Comparison of ENCODE assay signal across 8 cellular contexts in genomic region chr19:18589380-18590272, GRCh38. TPM values are rescaled to one million over a fixed set of nuclear protein-coding genes. Genes with fewer than 3 reads are reported as not detected.
DNase-seq lines count a peak whose midpoint lies in the region; ATAC-seq and TF ChIP-seq lines count a peak whose summit lies in the region.

No MANE protein-coding gene starts in this region.

- H2BK12ac ChIP-seq in neuronal stem cell (ENCODE audit: low read length): peak overlapping the region; percentile 46

- H4K91ac ChIP-seq in neuronal stem cell (ENCODE audit: low read depth, low read length, poor library complexity): no peak overlapping the region

- no peak overlapping the region for H3K4ac ChIP-seq in neuronal stem cell (ENCODE audit: low read length)

- peak overlapping the region; percentile 78 for H2BK5ac ChIP-seq in neuronal stem cell (ENCODE audit: low read length)

- no CpG with 5 or more reads among the region's 52 CpGs for WGBS in neuronal stem cell (ENCODE audit: extremely low coverage in 2 of 2, insufficient read length in 2 of 2, insufficient replicate concordance in 1 of 2), 2 donors

- H3K18ac ChIP-seq in neuronal stem cell (ENCODE audit: low read length): peak overlapping the region; percentile 98

- no peak overlapping the region for H2BK120ac ChIP-seq in neuronal stem cell (ENCODE audit: low read depth, low read length)

- H3K27ac Mint-ChIP-seq in CD8-positive, alpha-beta T cell: peak overlapping the region; percentile 92

- H3K4me3 Mint-ChIP-seq in CD8-positive, alpha-beta T cell: peak overlapping the region; percentile 93

- H3K9ac ChIP-seq in OCI-LY3 (ENCODE audit: low read length): peak overlapping the region; percentile 92
- peak overlapping the region; percentile 92 for H3K9ac ChIP-seq in neuronal stem cell (ENCODE audit: low read depth, low read length, poor library complexity)

- H3K4me3 ChIP-seq in CD8-positive, alpha-beta T cell (ENCODE audit: low read depth, low read length): peak overlapping the region; percentile 83
- H3K4me3 ChIP-seq in OCI-LY3 (ENCODE audit: low read length) (peak overlapping the region; percentile 86), neuronal stem cell (ENCODE audit: low read length in 2 of 2) (peak overlapping the region; percentile 84 to 92), uterus (peak overlapping the region; percentile 48 to 84)

- H3K14ac ChIP-seq in neuronal stem cell (ENCODE audit: low read length): peak overlapping the region; percentile 94

- TF ChIP-seq CTCF in CD8-positive, alpha-beta T cell (IDR thresholded peaks at IDR 0.05): no peak
- TF ChIP-seq CTCF in OCI-LY3 (IDR thresholded peaks at IDR 0.05; ENCODE audit: low read depth, low read length): peak; percentile 28
- peak in 2 of 4 experiments; percentile 22 to 35 for TF ChIP-seq CTCF in uterus (IDR thresholded peaks at IDR 0.05)

- peak overlapping the region; percentile 91 for H2AK5ac ChIP-seq in neuronal stem cell (ENCODE audit: low read depth, low read length)

- peaks cover 4% of the 10 kb centered on the region for H3K79me1 ChIP-seq in neuronal stem cell (ENCODE audit: low read depth, low read length)

- no peaks in the 10 kb centered on the region for H3K27me3 ChIP-seq in CD8-positive, alpha-beta T cell (ENCODE audit: insufficient read depth, low read length)
- H3K27me3 ChIP-seq in OCI-LY3 (ENCODE audit: low read depth, low read length) (no peaks in the 10 kb centered on the region), neuronal stem cell (ENCODE audit: control insufficient read depth in 3 of 3, insufficient read depth in 3 of 3, low read depth in 1 of 3, low read length in 3 of 3) (peaks cover 0 to 5% (median 0%) of the 10 kb centered on the region in 3 experiments), uterus (no peaks in the 10 kb centered on the region)

- no peaks in the 10 kb centered on the region for H3K9me3 Mint-ChIP-seq in CD8-positive, alpha-beta T cell

- H2AFZ ChIP-seq in OCI-LY3 (ENCODE audit: low read depth, low read length): peak overlapping the region; percentile 22; the same call in 1 of the 2 replicates
- H2AFZ ChIP-seq in neuronal stem cell (ENCODE audit: low read length): peak overlapping the region; percentile 98

- peak overlapping the region; percentile 98 for H3K4me2 ChIP-seq in OCI-LY3 (ENCODE audit: low read length)
- peak overlapping the region; percentile 99 for H3K4me2 ChIP-seq in neuronal stem cell (ENCODE audit: insufficient read depth, low read length, poor library complexity, severe bottlenecking)

- H4K20me1 ChIP-seq in OCI-LY3 (ENCODE audit: insufficient read depth, low read length): no peaks in the 10 kb centered on the region; the same call in 1 of the 2 replicates

- H3K36me3 Mint-ChIP-seq in CD8-positive, alpha-beta T cell: peaks cover 9% of the 10 kb centered on the region

- no peak overlapping the region for H4K8ac ChIP-seq in neuronal stem cell (ENCODE audit: low read depth, low read length)

- H3K23ac ChIP-seq in neuronal stem cell (ENCODE audit: low read depth, low read length, poor library complexity): peak overlapping the region; percentile 100

- no peaks in the 10 kb centered on the region for H3K27me3 Mint-ChIP-seq in CD8-positive, alpha-beta T cell (ENCODE audit: low read depth)

- CTCF ChIA-PET in CD8-positive, alpha-beta T cell (lab: Charles Lee): interaction anchor here (0.6 to 10.7 kb wide), 15 partner anchors 8 to 330 kb away, joined by 3 to 126 read pairs (median 4); partner anchors contain the start of genes COPE, DDX49, ELL and FKBP8

- DNase-seq in CD8-positive, alpha-beta T cell: peak; percentile 46 to 81 (median 58)
- peak; percentile 64 for DNase-seq in activated effector memory CD4-positive, alpha-beta T cell treated with Interleukin-2 at 50 U/mL for 16 hours
- peak; percentile 45 for DNase-seq in foreskin melanocyte
- DNase-seq in neuronal stem cell (ENCODE audit: low spot score): peak; percentile 81
- DNase-seq in uterus: peak; percentile 59 to 68

- intact Hi-C loops in CD8-positive, alpha-beta T cell (cut with DNase I, micrococcal nuclease): loop anchor here (1.0 to 10.0 kb wide), 15 partner anchors 18 to 397 kb away; partner anchors contain the start of genes COPE (in 2 of the 2), DDX49 (in 2 of the 2), ELL (in 2 of the 2) and FKBP8 (in 2 of the 2)
- intact Hi-C loops in uterus (cut with DNase I; ENCODE audit: low total_unique reads): loop anchor here (5.0 kb wide), 1 partner anchor 258 kb away; no protein-coding TSS in a partner anchor

- peaks cover 35% of the 10 kb centered on the region for H3K4me1 Mint-ChIP-seq in CD8-positive, alpha-beta T cell (ENCODE audit: low read depth)

- H3K36me3 ChIP-seq in CD8-positive, alpha-beta T cell (ENCODE audit: insufficient read depth, low read length): peaks cover 8% of the 10 kb centered on the region
- H3K36me3 ChIP-seq in OCI-LY3 (replicated peaks; ENCODE audit: low read depth, low read length) (peaks cover 13% of the 10 kb centered on the region), neuronal stem cell (replicated peaks in 1 of 2; ENCODE audit: control insufficient read depth in 2 of 2, insufficient read depth in 2 of 2, low read length in 2 of 2) (peaks cover 3 to 13% of the 10 kb centered on the region in 2 donors), uterus (no peaks in the 10 kb centered on the region)

- peak overlapping the region; percentile 83 for H3K27ac ChIP-seq in CD8-positive, alpha-beta T cell (ENCODE audit: low read depth, low read length)
- H3K27ac ChIP-seq in OCI-LY3 (ENCODE audit: low read length) (peak overlapping the region; percentile 92), neuronal stem cell (replicated peaks; ENCODE audit: low read length) (peak overlapping the region; percentile 91), uterus (peak overlapping the region; percentile 88 to 89)

- no peaks in the 10 kb centered on the region for H3K9me3 ChIP-seq in CD8-positive, alpha-beta T cell (ENCODE audit: low read length)
- H3K9me3 ChIP-seq in OCI-LY3 (ENCODE audit: insufficient read depth, low read length): peaks cover 6% of the 10 kb centered on the region; the same call in 1 of the 2 replicates
- H3K9me3 ChIP-seq in neuronal stem cell (replicated peaks in 1 of 2; ENCODE audit: control insufficient read depth in 2 of 2, insufficient read depth in 1 of 2, low read depth in 1 of 2, low read length in 2 of 2): no peaks in the 10 kb centered on the region
- no peaks in the 10 kb centered on the region for H3K9me3 ChIP-seq in uterus

- H3K4me1 ChIP-seq in CD8-positive, alpha-beta T cell (ENCODE audit: insufficient read depth, low read length): peaks cover 38% of the 10 kb centered on the region
- H3K4me1 ChIP-seq in OCI-LY3 (ENCODE audit: low read length) (peaks cover 35% of the 10 kb centered on the region), neuronal stem cell (ENCODE audit: control insufficient read depth in 2 of 2, insufficient read depth in 1 of 2, low read depth in 1 of 2, low read length in 2 of 2) (peaks cover 8 to 13% of the 10 kb centered on the region in 2 donors), uterus (peaks cover 1 to 10% of the 10 kb centered on the region in 2 donors)

- peak; percentile 58 for ATAC-seq in CD8-positive, alpha-beta T cell
- ATAC-seq in GM19395 (IDR thresholded peaks at IDR 0.05; ENCODE audit: unreplicated experiment): peak; percentile 41
- ATAC-seq in HG03521 (IDR thresholded peaks at IDR 0.05; ENCODE audit: unreplicated experiment): peak; percentile 22

- H3K79me2 ChIP-seq in OCI-LY3 (ENCODE audit: low read length): peaks cover 15% of the 10 kb centered on the region

- POLR2A ChIA-PET in CD8-positive, alpha-beta T cell (lab: Charles Lee): interaction anchor here (0.6 to 3.2 kb wide), 19 partner anchors 18 to 330 kb away, joined by 3 to 56 read pairs (median 4); partner anchors contain the start of genes DDX49, ELL, JUND and KXD1

- peak overlapping the region; percentile 90 for H2BK15ac ChIP-seq in neuronal stem cell (ENCODE audit: low read length)

- TF ChIP-seq POLR2A in uterus (IDR thresholded peaks at IDR 0.05): no peak

RNA-seq across cellular contexts. Expression of gene REX1BD, which starts 1.0 kb away (rescaled TPM):
- total RNA-seq in CD8-positive, alpha-beta T cell: 10 to 100 TPM; 85.6 to 91.1 TPM
- polyA plus RNA-seq in neuronal stem cell (2013, experiment 1 of 2): 85.7 TPM
- polyA plus RNA-seq in neuronal stem cell (2013, experiment 2 of 2): 81.2 TPM
- total RNA-seq in uterus: 100 to 1,000 TPM in 1 of 4 donors, 10 to 100 TPM in 3; 29.7 to 295 (median 74.2) TPM

RNA-seq across cellular contexts. Expression of gene CRLF1, which starts 17.0 kb away (rescaled TPM):
- total RNA-seq in CD8-positive, alpha-beta T cell: not detected
- 0.24 TPM for polyA plus RNA-seq in neuronal stem cell (2013, experiment 1 of 2)
- polyA plus RNA-seq in neuronal stem cell (2013, experiment 2 of 2): 0.33 TPM
- total RNA-seq in uterus: under 1 TPM in 3 of 4 donors, not detected in 1; 0.26 to 0.69 (median 0.67) TPM

RNA-seq across cellular contexts. Expression of gene UBA52, which starts 18.0 kb away (rescaled TPM):
- total RNA-seq in CD8-positive, alpha-beta T cell: 1,000 to 10,000 TPM; 2,140 to 2,193 TPM
- polyA plus RNA-seq in neuronal stem cell (2013, experiment 1 of 2): 1,321 TPM
- polyA plus RNA-seq in neuronal stem cell (2013, experiment 2 of 2): 1,289 TPM
- 1,000 to 10,000 TPM in 2 of 4 donors, 100 to 1,000 TPM in 2; 295 to 1,369 (median 721) TPM for total RNA-seq in uterus

RNA-seq across cellular contexts. Expression of gene TMEM59L, which starts 23.0 kb away (rescaled TPM):
- total RNA-seq in CD8-positive, alpha-beta T cell: not detected
- 7.1 TPM for polyA plus RNA-seq in neuronal stem cell (2013, experiment 1 of 2)
- polyA plus RNA-seq in neuronal stem cell (2013, experiment 2 of 2): 6.4 TPM
- total RNA-seq in uterus: 1 to 10 TPM in 1 of 4 donors, under 1 TPM in 1, not detected in 2; 0.26 to 7.5 TPM

RNA-seq across cellular contexts. Expression of gene KXD1, which starts 32.0 kb away (rescaled TPM):
- total RNA-seq in CD8-positive, alpha-beta T cell: 10 to 100 TPM; 64.1 to 76.1 TPM
- 150 TPM for polyA plus RNA-seq in neuronal stem cell (2013, experiment 1 of 2)
- polyA plus RNA-seq in neuronal stem cell (2013, experiment 2 of 2): 148 TPM
- total RNA-seq in uterus: 100 to 1,000 TPM in 1 of 4 donors, 10 to 100 TPM in 3; 30.3 to 113 (median 82.5) TPM

Comparison
In these comparisons a context has a peak if more than half of its experiments do, and no peak if none do; other contexts are left out.
1. Peak in every context shown above with its lines: DNase-seq, ATAC-seq, H3K4me3 ChIP-seq and H3K27ac ChIP-seq.